26 cellular contexts compared by ENCODE assay signal in genomic region chr4:88247148-88247547, GRCh38.
"Had no signal": no experiment of that assay in that cellular context is flagged by ENCODE, and none has a peak within 500 bp of the region (broad histone marks: within the 10 kb centered on the region; RNA-seq: fewer than 3 reads in every experiment).

No MANE protein-coding gene starts in this region.

- H3K27ac ChIP-seq: gastrocnemius medialis, ovary, psoas muscle, skin epidermis, thoracic aorta, tibial nerve, upper lobe of left lung had no signal

- FAIRE-seq: endometrium, islet of Langerhans, urothelium cell line had no signal

- H3K27me3 ChIP-seq: gastrocnemius medialis, ovary, tibial nerve, upper lobe of left lung had no signal

- H3K36me3 Mint-ChIP-seq: memory B cell; stimulated activated naive B cell treated with anti-CD40 and anti-IgM and Interleukin-4, amounts not matched to agents 10 μg/mL and 1 μg/mL and 100 μg/mL, for 72 hours had no signal

- H3K4me3 Mint-ChIP-seq: effector memory CD8-positive, alpha-beta T cell; memory B cell; nephron progenitor cell; stimulated activated naive B cell treated with anti-CD40 and anti-IgM and Interleukin-4, amounts not matched to agents 10 μg/mL and 1 μg/mL and 100 μg/mL, for 72 hours; stimulated activated naive CD8-positive, alpha-beta T cell treated with anti-CD3 and anti-CD28 coated beads, Interleukin-15, Interleukin-2, amounts not matched to agents 100 ng/mL and 50 ng/mL, for 24 hours had no signal

- H3K36me3 ChIP-seq: gastrocnemius medialis, ovary, thoracic aorta, tibial nerve, upper lobe of left lung had no signal

- H3K9me3 Mint-ChIP-seq: effector memory CD8-positive, alpha-beta T cell; memory B cell; stimulated activated naive B cell treated with anti-CD40 and anti-IgM and Interleukin-4, amounts not matched to agents 10 μg/mL and 1 μg/mL and 100 μg/mL, for 72 hours; stimulated activated naive CD8-positive, alpha-beta T cell treated with anti-CD3 and anti-CD28 coated beads, Interleukin-15, Interleukin-2, amounts not matched to agents 100 ng/mL and 50 ng/mL, for 24 hours had no signal

- H3K27me3 Mint-ChIP-seq: effector memory CD8-positive, alpha-beta T cell; memory B cell; stimulated activated naive B cell treated with anti-CD40 and anti-IgM and Interleukin-4, amounts not matched to agents 10 μg/mL and 1 μg/mL and 100 μg/mL, for 72 hours; stimulated activated naive CD8-positive, alpha-beta T cell treated with anti-CD3 and anti-CD28 coated beads, Interleukin-15, Interleukin-2, amounts not matched to agents 100 ng/mL and 50 ng/mL, for 24 hours had no signal

- H3K9me3 ChIP-seq: gastrocnemius medialis, ovary, psoas muscle, thoracic aorta, tibial nerve, upper lobe of left lung had no signal

- ATAC-seq: effector memory CD8-positive, alpha-beta T cell; gastrocnemius medialis; left cardiac atrium; left ventricle myocardium superior; psoas muscle; right cardiac atrium; stimulated activated naive B cell treated with anti-CD40 and anti-IgM and Interleukin-4, amounts not matched to agents 10 μg/mL and 1 μg/mL and 100 μg/mL, for 72 hours had no signal

- H3K4me1 ChIP-seq: tibial nerve had no signal

- H3K27ac Mint-ChIP-seq: effector memory CD8-positive, alpha-beta T cell; memory B cell; nephron progenitor cell; stimulated activated naive B cell treated with anti-CD40 and anti-IgM and Interleukin-4, amounts not matched to agents 10 μg/mL and 1 μg/mL and 100 μg/mL, for 72 hours; stimulated activated naive CD8-positive, alpha-beta T cell treated with anti-CD3 and anti-CD28 coated beads, Interleukin-15, Interleukin-2, amounts not matched to agents 100 ng/mL and 50 ng/mL, for 24 hours had no signal

- DNase-seq: cerebellar nuclear complex; cortex of kidney; effector memory CD8-positive, alpha-beta T cell; gastrocnemius medialis; head of caudate nucleus; left cardiac atrium; left ventricle myocardium superior; nephron progenitor cell; occipital lobe; ovary; posterior cingulate gyrus; psoas muscle; right cardiac atrium; stimulated activated CD4-positive, alpha-beta T cell treated with anti-CD3 and anti-CD28 coated beads, Interleukin-15, amount 100 ng/mL, for 24 hours; stimulated activated CD4-positive, alpha-beta T cell treated with anti-CD3 and anti-CD28 coated beads, Interleukin-2, amount 100 ng/mL, for 48 hours; stimulated activated naive B cell treated with anti-CD40 and anti-IgM and Interleukin-4, amounts not matched to agents 10 μg/mL and 1 μg/mL and 100 μg/mL, for 72 hours had no signal

- H3K4me3 ChIP-seq: gastrocnemius medialis, lung, ovary, psoas muscle, skin epidermis, thoracic aorta, tibial nerve, upper lobe of left lung had no signal
